2 cellular contexts compared by ENCODE assay signal in genomic region chr1:92834617-92835016, GRCh38.
TF ChIP-seq lines count a peak whose summit lies in the region.

No MANE protein-coding gene starts in this region.

TF ChIP-seq in SK-N-SH, 30 proteins besides CTCF, POLR2A, EP300 and RAD21:
- TF ChIP-seq ZBTB33 (IDR thresholded peaks at IDR 0.05; ENCODE audit: borderline replicate concordance, low read depth): no peak
- TF ChIP-seq REST (IDR thresholded peaks at IDR 0.05; ENCODE audit: low read depth, low read length): no peak
- TF ChIP-seq GATA2 (CRISPR knock-in tag; IDR thresholded peaks at IDR 0.05): no peak
TF ChIP-seq in SK-N-SH: peak in this region for 0.

TF ChIP-seq in SK-N-SH treated with all-trans-retinoic acid at 6 μM for 48 hours, 23 proteins besides CTCF, POLR2A, EP300 and RAD21:
- no peak for TF ChIP-seq BACH2 (CRISPR knock-in tag; IDR thresholded peaks at IDR 0.05; ENCODE audit: borderline replicate concordance)
- no peak for TF ChIP-seq SNAI2 (CRISPR knock-in tag; IDR thresholded peaks at IDR 0.05)
- TF ChIP-seq CSRNP3 (CRISPR knock-in tag; IDR thresholded peaks at IDR 0.05): no peak
